In the genomic region with DNA sequence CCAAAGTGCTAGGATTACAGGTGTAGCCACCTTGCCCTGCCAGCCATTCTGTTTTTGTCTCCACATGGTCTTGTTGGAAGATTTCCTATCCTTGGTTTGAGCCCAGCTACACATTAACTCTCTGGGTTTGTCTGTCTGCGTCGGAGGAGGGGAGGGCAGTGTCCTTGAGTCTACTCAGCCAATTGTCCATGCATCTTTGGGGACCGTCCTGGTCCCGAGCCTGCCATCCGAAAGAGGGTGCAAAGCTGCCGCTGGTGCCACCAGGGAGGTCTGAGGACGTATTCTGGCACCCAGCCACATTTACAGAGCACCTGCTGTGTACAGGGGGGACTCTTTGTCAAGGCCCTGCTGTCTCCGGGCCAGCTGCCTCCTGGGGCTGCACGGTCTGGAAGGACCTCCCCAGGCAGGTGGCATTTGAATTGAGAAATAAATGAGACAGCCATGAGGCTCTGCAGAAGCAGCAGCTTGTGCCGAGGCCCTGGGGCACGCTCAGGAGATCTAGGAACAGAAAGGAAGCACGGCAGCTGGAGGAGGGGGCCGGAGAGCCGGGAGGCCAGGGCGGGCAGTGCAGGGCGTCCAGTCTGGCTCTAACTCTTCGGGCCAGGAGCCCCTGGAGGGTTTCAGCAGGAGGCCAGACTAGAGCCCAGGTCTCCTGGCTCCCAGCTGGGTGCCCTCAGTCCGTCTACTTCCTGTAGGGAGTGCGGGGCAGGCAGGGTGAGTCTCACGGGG, we compare ENCODE assay signal across 9 cellular contexts. TPM values are rescaled to one million over a fixed set of nuclear protein-coding genes. Genes with fewer than 3 reads are reported as not detected.
A peak's percentile ranks its signal among the peaks of the same experiment; 100 is the strongest.
DNase-seq lines count a peak whose midpoint lies in the region; ATAC-seq and TF ChIP-seq lines count a peak whose summit lies in the region.
"Had no signal": no experiment of that assay in that cellular context is flagged by ENCODE, and none has a peak within 500 bp of the region (broad histone marks: within the 10 kb centered on the region; RNA-seq: fewer than 3 reads in every experiment).

No MANE protein-coding gene starts in this region.

- intact Hi-C loops in right cardiac atrium (cut with DNase I): no loop called here
- intact Hi-C loops in left cardiac atrium (cut with DNase I): no loop called here
- intact Hi-C loops in Right ventricle myocardium inferior (cut with DNase I): no loop called here

- no peak overlapping the region for H3K27ac ChIP-seq in right cardiac atrium (ENCODE audit: low read length)

- 76% methylated on average over 20 of the region's 20 CpGs for WGBS in right cardiac atrium

- DNase-seq in right cardiac atrium (peak in 2 of 3 donors; percentile 52 to 67), left cardiac atrium (no peak), SHP77 treated with DMSO at 0.1 percent for 48 hours (lab: John Stamatoyannopoulos, UW) (peak; percentile 88), kidney epithelial cell (ENCODE audit: low read depth) (no peak), kidney glomerular epithelial cell (lab: John Stamatoyannopoulos, UW) (no peak), hypothalamus (lab: John Stamatoyannopoulos, UW) (no peak), Right ventricle myocardium inferior (ENCODE audit: missing footprints) (no peak)

- no peaks in the 10 kb centered on the region for H3K36me3 ChIP-seq in kidney epithelial cell (ENCODE audit: control insufficient read depth, insufficient read depth, low read length)

- ATAC-seq in right cardiac atrium: no peak
- ATAC-seq in left cardiac atrium: no peak
- no peak for ATAC-seq in HG03045 (IDR thresholded peaks at IDR 0.05; ENCODE audit: unreplicated experiment)
- ATAC-seq in Right ventricle myocardium inferior: no peak

- no peaks in the 10 kb centered on the region for H3K9me3 ChIP-seq in right cardiac atrium (ENCODE audit: control insufficient read depth, low read length)

- no peaks in the 10 kb centered on the region for H3K27me3 ChIP-seq in right cardiac atrium (ENCODE audit: control insufficient read depth, insufficient read depth)
- no peaks in the 10 kb centered on the region for H3K27me3 ChIP-seq in kidney epithelial cell (ENCODE audit: control insufficient read depth, insufficient read depth, low read length)

- H3K4me1 ChIP-seq in right cardiac atrium (ENCODE audit: control insufficient read depth, insufficient read depth, low read length): peaks cover 5% of the 10 kb centered on the region

- peak overlapping the region; percentile 67 for H3K4me3 ChIP-seq in right cardiac atrium (ENCODE audit: low read length)
- H3K4me3 ChIP-seq in kidney epithelial cell (ENCODE audit: low read depth, low read length): peak overlapping the region; percentile 75

- no peak for TF ChIP-seq CTCF in kidney epithelial cell (IDR thresholded peaks at IDR 0.05; ENCODE audit: insufficient read depth, low read length, poor library complexity, severe bottlenecking)

RNA-seq across cellular contexts. Expression of a gene that starts 1.5 kb away (rescaled TPM):
- 100 to 1,000 TPM in 1 of 4 donors, 10 to 100 TPM in 3; 53.9 to 101 (median 70.7) TPM for total RNA-seq in right cardiac atrium
- 84.2 TPM for polyA plus RNA-seq in right cardiac atrium
- total RNA-seq in left cardiac atrium: 100 to 1,000 TPM in 1 of 2 donors, 10 to 100 TPM in 1; 58.9 to 131 TPM
- total RNA-seq in kidney epithelial cell: 734 and 1,005 TPM in 2 replicates
- total RNA-seq in Right ventricle myocardium inferior: 63.7 TPM

RNA-seq across cellular contexts. Expression of a gene that starts 11.0 kb away (rescaled TPM):
- total RNA-seq in right cardiac atrium (not detected), left cardiac atrium (not detected), kidney epithelial cell (0.29 and 1.4 TPM in 2 replicates), Right ventricle myocardium inferior (not detected)
- not detected for polyA plus RNA-seq in right cardiac atrium
- polyA plus RNA-seq: keratinocyte had no signal

RNA-seq across cellular contexts. Expression of a gene that starts 13.5 kb away (rescaled TPM):
- total RNA-seq in right cardiac atrium: 10 to 100 TPM; 29.8 to 32.0 (median 31.2) TPM
- 35.9 TPM for polyA plus RNA-seq in right cardiac atrium
- total RNA-seq in left cardiac atrium: 10 to 100 TPM; 31.3 to 32.9 TPM
- 102 TPM in 2 replicates for total RNA-seq in kidney epithelial cell
- 24.0 TPM for total RNA-seq in Right ventricle myocardium inferior

RNA-seq across cellular contexts. Expression of a gene that starts 36.9 kb away (rescaled TPM):
- total RNA-seq in right cardiac atrium (1 to 10 TPM in 3 of 4 donors, under 1 TPM in 1; 0.39 to 2.8 (median 1.6) TPM), left cardiac atrium (1 to 10 TPM in 1 of 2 donors, under 1 TPM in 1; 0.55 to 2.7 TPM), kidney epithelial cell (0.82 and 1.1 TPM in 2 replicates), Right ventricle myocardium inferior (2.9 TPM)
- polyA plus RNA-seq in right cardiac atrium: 2.7 TPM
- polyA plus RNA-seq: keratinocyte had no signal

RNA-seq across cellular contexts. Expression of a gene that starts 56.8 kb away (rescaled TPM):
- total RNA-seq in right cardiac atrium (10 to 100 TPM; 15.0 to 23.8 (median 19.2) TPM), left cardiac atrium (10 to 100 TPM; 18.3 to 20.1 TPM), kidney epithelial cell (30.3 and 33.0 TPM in 2 replicates), Right ventricle myocardium inferior (17.0 TPM)
- 18.4 TPM for polyA plus RNA-seq in right cardiac atrium

Comparison
In these comparisons a context has a peak if more than half of its experiments do, and no peak if none do; other contexts are left out.
1. DNase-seq: peak in right cardiac atrium (2 of 3) and SHP77 treated with DMSO at 0.1 percent for 48 hours (single experiment); none in left cardiac atrium (single experiment), kidney epithelial cell (single experiment), kidney glomerular epithelial cell (single experiment), hypothalamus (0 of 51) and Right ventricle myocardium inferior (single experiment).